ENCODE assay signal across 40 cellular contexts in the genomic region with DNA sequence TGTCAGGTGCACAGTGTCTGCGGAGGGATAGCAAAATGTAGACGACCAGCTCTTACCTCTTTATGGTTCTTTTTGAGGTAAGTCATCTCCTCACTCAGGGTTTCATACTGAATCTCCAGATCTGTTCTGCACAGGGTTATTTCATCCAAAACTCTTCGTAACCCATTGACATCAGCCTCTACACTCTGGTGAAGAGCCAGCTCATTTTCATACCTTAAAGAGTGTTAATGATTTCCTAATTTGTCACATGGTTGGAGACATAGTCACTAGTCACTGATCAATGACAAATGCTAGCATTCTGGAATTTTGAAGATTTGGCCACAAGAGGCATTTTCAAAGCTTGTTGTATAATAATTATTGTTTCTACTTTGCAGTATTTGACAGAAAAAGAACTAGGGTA. TPM values are rescaled to one million over a fixed set of nuclear protein-coding genes. Genes with fewer than 3 reads are reported as not detected.
"Had no signal": no experiment of that assay in that cellular context is flagged by ENCODE, and none has a peak within 500 bp of the region (broad histone marks: within the 10 kb centered on the region; RNA-seq: fewer than 3 reads in every experiment).

No MANE protein-coding gene starts in this region.

- H3K36me3 ChIP-seq: adrenal gland, ascending aorta, brain microvascular endothelial cell, breast epithelium, cardiac muscle cell had no signal

- DNase-seq: activated effector memory CD4-positive, alpha-beta T cell treated with anti-CD3 and anti-CD28 coated beads, Interleukin-2, amount 50 U/mL, for 16 hours; activated effector memory CD4-positive, alpha-beta T cell treated with Interleukin-2 at 50 U/mL for 16 hours; activated gamma-delta T cell; activated gamma-delta T cell treated with Interleukin-2 at 50 U/mL for 16 hours; activated naive CD4-positive, alpha-beta T cell; activated naive CD4-positive, alpha-beta T cell treated with anti-CD3 and anti-CD28 coated beads for 36 hours; activated naive CD4-positive, alpha-beta T cell treated with anti-CD3 and anti-CD28 coated beads, Interleukin-2, amount 10 ng/mL, durations not matched to agents 7 days and 5 days; activated naive CD4-positive, alpha-beta T cell treated with anti-CD3 and anti-CD28 coated beads, Interleukin-2, amount 50 U/mL, for 16 hours; activated naive CD4-positive, alpha-beta T cell treated with Interleukin-2 at 50 U/mL for 16 hours; activated naive CD8-positive, alpha-beta T cell treated with anti-CD3 and anti-CD28 coated beads for 36 hours; activated naive CD8-positive, alpha-beta T cell treated with anti-CD3 and anti-CD28 coated beads, Interleukin-2, amount 10 ng/mL, durations not matched to agents 7 days and 5 days; activated naive CD8-positive, alpha-beta T cell treated with anti-CD3 and anti-CD28 coated beads, Interleukin-2, amount 50 U/mL, for 24 hours; activated T-cell treated with anti-CD3 and anti-CD28 coated beads, Interleukin-2, amount 50 U/mL, for 1 hour; activated T-cell treated with anti-CD3 and anti-CD28 coated beads, Interleukin-2, amount 50 U/mL, for 24 hours; activated T-cell treated with anti-CD3 and anti-CD28 coated beads, Interleukin-2, amount 50 U/mL, for 4 hours; activated T-cell treated with anti-CD3 and anti-CD28 coated beads, Interleukin-2, amount 50 U/mL, for 48 hours; activated T-cell treated with anti-CD3 and anti-CD28 coated beads, Interleukin-2, amount 50 U/mL, for 72 hours; adrenal gland; amniotic stem cell; amygdala; anterior cingulate cortex; aorta; body of pancreas; brain microvascular endothelial cell; caudate nucleus; central memory CD4-positive, alpha-beta T cell; cerebellar nuclear complex had no signal

- H3K27me3 ChIP-seq: ascending aorta, body of pancreas, cardiac muscle cell had no signal

- H3K4me1 ChIP-seq: adrenal gland, ascending aorta, body of pancreas, breast epithelium had no signal

- ATAC-seq: activated naive CD4-positive, alpha-beta T cell treated with anti-CD3 and anti-CD28 coated beads, Interleukin-2, amount 50 U/mL, for 72 hours; activated naive CD8-positive, alpha-beta T cell treated with anti-CD3 and anti-CD28 coated beads, Interleukin-2, amount 50 U/mL, for 24 hours; activated T-cell treated with anti-CD3 and anti-CD28 coated beads, Interleukin-2, amount 50 U/mL, for 4 hours; activated T-cell treated with anti-CD3 and anti-CD28 coated beads, Interleukin-2, amount 50 U/mL, for 72 hours; activated T-helper 17 cell treated with anti-CD3 and anti-CD28 coated beads, Interleukin-2, amount 50 U/mL, for 72 hours; body of pancreas had no signal

- H3K4me3 ChIP-seq: adrenal gland, ascending aorta, body of pancreas, breast epithelium, cardiac muscle cell had no signal

- H3K27ac ChIP-seq: adrenal gland, ascending aorta, body of pancreas, brain microvascular endothelial cell, breast epithelium, cardiac muscle cell had no signal

- H3K9me3 ChIP-seq: adrenal gland, body of pancreas had no signal

- FAIRE-seq: astrocyte, bronchial epithelial cell had no signal

RNA-seq across cellular contexts. Expression of gene KRT25, which starts 1.3 kb away (rescaled TPM):
- total RNA-seq: activated naive CD4-positive, alpha-beta T cell treated with anti-CD3 and anti-CD28 coated beads for 36 hours; activated naive CD4-positive, alpha-beta T cell treated with anti-CD3 and anti-CD28 coated beads, Interleukin-2, amount 50 U/mL, for 72 hours; activated naive CD8-positive, alpha-beta T cell treated with anti-CD3 and anti-CD28 coated beads for 36 hours; activated naive CD8-positive, alpha-beta T cell treated with anti-CD3 and anti-CD28 coated beads, Interleukin-2, amount 10 ng/mL, durations not matched to agents 7 days and 5 days; activated T-cell treated with anti-CD3 and anti-CD28 coated beads, Interleukin-2, amount 50 U/mL, for 4 hours; activated T-cell treated with anti-CD3 and anti-CD28 coated beads, Interleukin-2, amount 50 U/mL, for 72 hours; activated T-helper 1 cell treated with anti-CD3 and anti-CD28 coated beads, Interleukin-12 subunit alpha, Interleukin-12 subunit beta, Interleukin-2, Interleukin-4 antibody, amounts not matched to agents 30 ng/mL and 10 ng/mL and 1 ng/mL, durations not matched to agents 14 hours and 24 hours and 36 hours; activated T-helper 17 cell treated with anti-CD3 and anti-CD28 coated beads, Interleukin-2, amount 50 U/mL, for 72 hours; activated T-helper 2 cell treated with anti-CD3 and anti-CD28 coated beads, Interferon-gamma antibody, Interleukin-2, Interleukin-4, amounts not matched to agents 10 μg/mL and 5 μg/mL and 100 μg/mL, durations not matched to agents 14 hours and 24 hours and 36 hours; adrenal gland; aorta; ascending aorta; astrocyte; body of pancreas; breast epithelium; bronchial epithelial cell; cardiac muscle cell; cardiac septum; cerebellum; chondrocyte had no signal
- polyA plus RNA-seq: adipose tissue, adrenal gland, aorta, cardiac muscle cell had no signal

RNA-seq across cellular contexts. Expression of gene KRT26, which starts 18.2 kb away (rescaled TPM):
- total RNA-seq: activated naive CD4-positive, alpha-beta T cell treated with anti-CD3 and anti-CD28 coated beads for 36 hours; activated naive CD4-positive, alpha-beta T cell treated with anti-CD3 and anti-CD28 coated beads, Interleukin-2, amount 50 U/mL, for 72 hours; activated naive CD8-positive, alpha-beta T cell treated with anti-CD3 and anti-CD28 coated beads for 36 hours; activated naive CD8-positive, alpha-beta T cell treated with anti-CD3 and anti-CD28 coated beads, Interleukin-2, amount 10 ng/mL, durations not matched to agents 7 days and 5 days; activated T-cell treated with anti-CD3 and anti-CD28 coated beads, Interleukin-2, amount 50 U/mL, for 4 hours; activated T-cell treated with anti-CD3 and anti-CD28 coated beads, Interleukin-2, amount 50 U/mL, for 72 hours; activated T-helper 1 cell treated with anti-CD3 and anti-CD28 coated beads, Interleukin-12 subunit alpha, Interleukin-12 subunit beta, Interleukin-2, Interleukin-4 antibody, amounts not matched to agents 30 ng/mL and 10 ng/mL and 1 ng/mL, durations not matched to agents 14 hours and 24 hours and 36 hours; activated T-helper 17 cell treated with anti-CD3 and anti-CD28 coated beads, Interleukin-2, amount 50 U/mL, for 72 hours; activated T-helper 2 cell treated with anti-CD3 and anti-CD28 coated beads, Interferon-gamma antibody, Interleukin-2, Interleukin-4, amounts not matched to agents 10 μg/mL and 5 μg/mL and 100 μg/mL, durations not matched to agents 14 hours and 24 hours and 36 hours; adrenal gland; aorta; ascending aorta; astrocyte; body of pancreas; breast epithelium; bronchial epithelial cell; cardiac muscle cell; cardiac septum; cerebellum; chondrocyte had no signal
- polyA plus RNA-seq: adipose tissue, adrenal gland, aorta, cardiac muscle cell had no signal

RNA-seq across cellular contexts. Expression of gene KRT27, which starts 28.5 kb away (rescaled TPM):
- total RNA-seq: activated naive CD4-positive, alpha-beta T cell treated with anti-CD3 and anti-CD28 coated beads for 36 hours; activated naive CD4-positive, alpha-beta T cell treated with anti-CD3 and anti-CD28 coated beads, Interleukin-2, amount 50 U/mL, for 72 hours; activated naive CD8-positive, alpha-beta T cell treated with anti-CD3 and anti-CD28 coated beads for 36 hours; activated naive CD8-positive, alpha-beta T cell treated with anti-CD3 and anti-CD28 coated beads, Interleukin-2, amount 10 ng/mL, durations not matched to agents 7 days and 5 days; activated T-cell treated with anti-CD3 and anti-CD28 coated beads, Interleukin-2, amount 50 U/mL, for 4 hours; activated T-cell treated with anti-CD3 and anti-CD28 coated beads, Interleukin-2, amount 50 U/mL, for 72 hours; activated T-helper 1 cell treated with anti-CD3 and anti-CD28 coated beads, Interleukin-12 subunit alpha, Interleukin-12 subunit beta, Interleukin-2, Interleukin-4 antibody, amounts not matched to agents 30 ng/mL and 10 ng/mL and 1 ng/mL, durations not matched to agents 14 hours and 24 hours and 36 hours; activated T-helper 17 cell treated with anti-CD3 and anti-CD28 coated beads, Interleukin-2, amount 50 U/mL, for 72 hours; activated T-helper 2 cell treated with anti-CD3 and anti-CD28 coated beads, Interferon-gamma antibody, Interleukin-2, Interleukin-4, amounts not matched to agents 10 μg/mL and 5 μg/mL and 100 μg/mL, durations not matched to agents 14 hours and 24 hours and 36 hours; adrenal gland; aorta; ascending aorta; astrocyte; body of pancreas; breast epithelium; bronchial epithelial cell; cardiac muscle cell; cardiac septum; chondrocyte had no signal
- polyA plus RNA-seq: aorta, cardiac muscle cell had no signal

RNA-seq across cellular contexts. Expression of gene KRT28, which starts 46.0 kb away (rescaled TPM):
- total RNA-seq: activated naive CD4-positive, alpha-beta T cell treated with anti-CD3 and anti-CD28 coated beads for 36 hours; activated naive CD4-positive, alpha-beta T cell treated with anti-CD3 and anti-CD28 coated beads, Interleukin-2, amount 50 U/mL, for 72 hours; activated naive CD8-positive, alpha-beta T cell treated with anti-CD3 and anti-CD28 coated beads for 36 hours; activated naive CD8-positive, alpha-beta T cell treated with anti-CD3 and anti-CD28 coated beads, Interleukin-2, amount 10 ng/mL, durations not matched to agents 7 days and 5 days; activated T-cell treated with anti-CD3 and anti-CD28 coated beads, Interleukin-2, amount 50 U/mL, for 4 hours; activated T-cell treated with anti-CD3 and anti-CD28 coated beads, Interleukin-2, amount 50 U/mL, for 72 hours; activated T-helper 1 cell treated with anti-CD3 and anti-CD28 coated beads, Interleukin-12 subunit alpha, Interleukin-12 subunit beta, Interleukin-2, Interleukin-4 antibody, amounts not matched to agents 30 ng/mL and 10 ng/mL and 1 ng/mL, durations not matched to agents 14 hours and 24 hours and 36 hours; activated T-helper 17 cell treated with anti-CD3 and anti-CD28 coated beads, Interleukin-2, amount 50 U/mL, for 72 hours; activated T-helper 2 cell treated with anti-CD3 and anti-CD28 coated beads, Interferon-gamma antibody, Interleukin-2, Interleukin-4, amounts not matched to agents 10 μg/mL and 5 μg/mL and 100 μg/mL, durations not matched to agents 14 hours and 24 hours and 36 hours; adrenal gland; aorta; ascending aorta; astrocyte; body of pancreas; breast epithelium; bronchial epithelial cell; cardiac muscle cell; cardiac septum; cerebellum; chondrocyte had no signal
- polyA plus RNA-seq: adipose tissue, adrenal gland, aorta, cardiac muscle cell had no signal

RNA-seq across cellular contexts. Expression of gene KRT24, which starts 50.3 kb away (rescaled TPM):
- total RNA-seq: activated naive CD4-positive, alpha-beta T cell treated with anti-CD3 and anti-CD28 coated beads for 36 hours; activated naive CD4-positive, alpha-beta T cell treated with anti-CD3 and anti-CD28 coated beads, Interleukin-2, amount 50 U/mL, for 72 hours; activated naive CD8-positive, alpha-beta T cell treated with anti-CD3 and anti-CD28 coated beads for 36 hours; activated naive CD8-positive, alpha-beta T cell treated with anti-CD3 and anti-CD28 coated beads, Interleukin-2, amount 10 ng/mL, durations not matched to agents 7 days and 5 days; activated T-cell treated with anti-CD3 and anti-CD28 coated beads, Interleukin-2, amount 50 U/mL, for 4 hours; activated T-cell treated with anti-CD3 and anti-CD28 coated beads, Interleukin-2, amount 50 U/mL, for 72 hours; activated T-helper 1 cell treated with anti-CD3 and anti-CD28 coated beads, Interleukin-12 subunit alpha, Interleukin-12 subunit beta, Interleukin-2, Interleukin-4 antibody, amounts not matched to agents 30 ng/mL and 10 ng/mL and 1 ng/mL, durations not matched to agents 14 hours and 24 hours and 36 hours; activated T-helper 17 cell treated with anti-CD3 and anti-CD28 coated beads, Interleukin-2, amount 50 U/mL, for 72 hours; activated T-helper 2 cell treated with anti-CD3 and anti-CD28 coated beads, Interferon-gamma antibody, Interleukin-2, Interleukin-4, amounts not matched to agents 10 μg/mL and 5 μg/mL and 100 μg/mL, durations not matched to agents 14 hours and 24 hours and 36 hours; adrenal gland; aorta; ascending aorta; astrocyte; body of pancreas; breast epithelium; cardiac muscle cell; cardiac septum; cerebellum; chondrocyte had no signal
- polyA plus RNA-seq: cardiac muscle cell had no signal
